24 cellular contexts compared by ENCODE assay signal in the genomic region with DNA sequence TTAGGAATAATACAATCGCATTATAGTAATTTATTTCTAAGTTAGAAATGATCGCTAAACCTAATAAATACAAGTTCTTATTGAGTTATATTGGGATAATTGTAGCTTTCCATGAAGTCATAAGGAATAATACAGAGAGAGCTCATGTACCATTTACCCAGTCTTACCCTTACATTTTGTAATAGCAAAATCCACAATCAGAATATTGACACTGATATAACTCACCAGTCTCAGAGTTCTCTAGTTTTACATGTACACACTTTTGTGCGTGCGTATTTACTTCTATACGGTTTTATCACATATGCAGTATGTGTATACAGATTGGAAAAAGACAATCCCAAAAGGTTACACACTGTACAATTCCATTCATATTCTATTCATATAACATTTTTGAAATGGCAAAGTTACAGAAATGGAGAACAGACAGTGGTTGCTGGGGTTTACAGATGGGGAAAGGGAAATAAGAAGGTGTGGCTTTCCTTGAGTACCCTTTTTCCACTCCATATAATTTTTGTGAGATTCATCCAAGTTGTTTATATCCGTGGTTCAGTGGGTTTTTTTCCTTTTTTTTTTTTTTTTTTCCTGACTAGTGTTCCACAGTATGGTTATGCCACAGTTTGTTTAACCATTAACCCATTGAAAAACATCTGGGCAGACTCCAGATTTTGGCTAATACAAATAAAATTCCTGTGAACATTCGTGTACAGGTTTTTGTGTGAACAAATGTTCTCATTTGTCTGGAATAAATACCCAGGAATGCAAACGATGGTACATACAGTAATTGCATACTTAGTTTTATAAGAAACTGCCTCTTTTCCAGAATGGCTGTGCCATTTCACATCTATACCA.
"Had no signal": no experiment of that assay in that cellular context is flagged by ENCODE, and none has a peak within 500 bp of the region (broad histone marks: within the 10 kb centered on the region; RNA-seq: fewer than 3 reads in every experiment).

No MANE protein-coding gene starts in this region.

- FAIRE-seq: bronchial epithelial cell, islet of Langerhans had no signal

- DNase-seq: activated CD4-positive, alpha-beta T cell treated with anti-CD3 and anti-CD28 coated beads, Interleukin-2, amount 10 ng/mL, durations not matched to agents 7 days and 5 days; activated CD4-positive, CD25-positive, alpha-beta regulatory T cell treated with anti-CD3 and anti-CD28 coated beads, Interleukin-2, amount 50 U/mL, for 72 hours; activated CD8-positive, alpha-beta T cell treated with anti-CD3 and anti-CD28 coated beads for 36 hours; activated T-cell treated with anti-CD3 and anti-CD28 coated beads, Interleukin-2, amount 50 U/mL, for 48 hours; endodermal cell; foreskin keratinocyte; lower lobe of right lung; mesendoderm; sigmoid colon; small intestine; stimulated activated CD4-positive, alpha-beta T cell treated with anti-CD3 and anti-CD28 coated beads, Interleukin-4, amount 100 ng/mL, for 4 hours; stimulated activated CD8-positive, alpha-beta memory T cell treated with anti-CD3 and anti-CD28 coated beads, Interleukin-4, amount 100 ng/mL, for 48 hours; stimulated activated naive CD8-positive, alpha-beta T cell treated with anti-CD3 and anti-CD28 coated beads, Interleukin-15, amount 100 ng/mL, for 72 hours; SW 1271; T-helper 9 cell; thyroid gland; upper lobe of left lung; WERI-Rb-1 had no signal

- ATAC-seq: activated CD8-positive, alpha-beta T cell treated with anti-CD3 and anti-CD28 coated beads for 36 hours; foreskin keratinocyte; lower lobe of right lung; natural killer cell treated with Interleukin-12 subunit alpha and Interleukin-12 subunit beta and Interleukin-15 and Interleukin-18, amount 100 ng/mL, for 72 hours; stimulated activated memory B cell treated with anti-CD40 and anti-IgM and Interleukin-4, amounts not matched to agents 10 μg/mL and 1 μg/mL and 100 μg/mL, for 72 hours; stimulated activated naive CD8-positive, alpha-beta T cell treated with anti-CD3 and anti-CD28 coated beads, Interleukin-15, amount 100 ng/mL, for 72 hours had no signal

- H3K4me3 ChIP-seq: esophagus muscularis mucosa, lower lobe of right lung, sigmoid colon, thyroid gland, upper lobe of left lung, vagina had no signal

- H3K27ac ChIP-seq: esophagus muscularis mucosa, foreskin keratinocyte, lower lobe of right lung, sigmoid colon, thyroid gland, upper lobe of left lung, vagina, WERI-Rb-1 had no signal

- H3K27me3 ChIP-seq: esophagus muscularis mucosa, foreskin keratinocyte, sigmoid colon, thyroid gland, upper lobe of left lung, vagina had no signal

- H3K4me1 ChIP-seq: esophagus muscularis mucosa, lower lobe of right lung, sigmoid colon, thyroid gland, upper lobe of left lung had no signal

- H3K36me3 ChIP-seq: esophagus muscularis mucosa, lower lobe of right lung, sigmoid colon, thyroid gland, upper lobe of left lung, vagina, WERI-Rb-1 had no signal

- H3K9me3 ChIP-seq: esophagus muscularis mucosa, lower lobe of right lung, sigmoid colon, thyroid gland, upper lobe of left lung, vagina had no signal
